ENCODE assay signal across 6 cellular contexts in genomic region chr12:70456953-70457352, GRCh38.
"Had no signal": no experiment of that assay in that cellular context is flagged by ENCODE, and none has a peak within 500 bp of the region (broad histone marks: within the 10 kb centered on the region; RNA-seq: fewer than 3 reads in every experiment).

No MANE protein-coding gene starts in this region.

- H3K4me3 ChIP-seq: K562 had no signal

- DNase-seq: IMR-90, KBM-7, KG1 had no signal

- H3K27ac ChIP-seq: HL-60, KMS-11 had no signal
